ENCODE assay signal across 8 cellular contexts in genomic region chr20:3797226-3797545, GRCh38. TPM values are rescaled to one million over a fixed set of nuclear protein-coding genes. Genes with fewer than 3 reads are reported as not detected.
DNase-seq lines count a peak whose midpoint lies in the region; ATAC-seq and TF ChIP-seq lines count a peak whose summit lies in the region.

No MANE protein-coding gene starts in this region.

- H3K4me3 ChIP-seq in coronary artery, result peak overlapping the region; percentile 73

- TF ChIP-seq CTCF in CD14-positive monocyte (IDR thresholded peaks at IDR 0.05), result no peak
- TF ChIP-seq CTCF in coronary artery (IDR thresholded peaks at IDR 0.05), result no peak
- no peak for TF ChIP-seq CTCF in natural killer cell (IDR thresholded peaks at IDR 0.05)

- H3K4me3 Mint-ChIP-seq in CD14-positive monocyte (peak overlapping the region; percentile 70 to 73), natural killer cell (peak overlapping the region; percentile 97)

- ATAC-seq in natural killer cell (no peak), HG02870 (IDR thresholded peaks at IDR 0.05; ENCODE audit: unreplicated experiment) (no peak), GM19452 (IDR thresholded peaks at IDR 0.05; ENCODE audit: unreplicated experiment) (no peak)

- DNase-seq in CD14-positive monocyte (ENCODE audit: low spot score), result no peak
- peak; percentile 37 for DNase-seq in NCI-H69 (lab: John Stamatoyannopoulos, UW)
- no peak for DNase-seq in coronary artery (ENCODE audit: low spot score)
- DNase-seq in natural killer cell, result no peak
- DNase-seq in medulla oblongata (ENCODE audit: extremely low spot score), result no peak
- DNase-seq in MV-4-11 (lab: John Stamatoyannopoulos, UW), result no peak

- H3K9me3 Mint-ChIP-seq in CD14-positive monocyte, result no peaks in the 10 kb centered on the region
- no peaks in the 10 kb centered on the region for H3K9me3 Mint-ChIP-seq in natural killer cell

- H3K27ac Mint-ChIP-seq in CD14-positive monocyte (peak overlapping the region in 2 of 7 donors; percentile 35 to 72), natural killer cell (peak overlapping the region; percentile 96)

- peaks cover 15 to 28% of the 10 kb centered on the region in 2 donors for H3K36me3 Mint-ChIP-seq in CD14-positive monocyte
- H3K36me3 Mint-ChIP-seq in natural killer cell, result no peaks in the 10 kb centered on the region

- intact Hi-C loops in CD14-positive monocyte (cut with micrococcal nuclease) (no loop called here), natural killer cell (cut with micrococcal nuclease) (loop anchor here (5.0 kb wide), 1 partner anchor 50 kb away; the partner anchor contains the start of gene MAVS)

- H3K4me1 Mint-ChIP-seq in CD14-positive monocyte (peaks cover 38% of the 10 kb centered on the region), natural killer cell (peaks cover 24 to 51% of the 10 kb centered on the region in 2 donors)

- H3K27ac ChIP-seq in coronary artery, result peak overlapping the region; percentile 93

- H3K27me3 Mint-ChIP-seq in CD14-positive monocyte (ENCODE audit: low read depth in 3 of 3), result peaks cover 0 to 5% (median 0%) of the 10 kb centered on the region in 3 donors
- no peaks in the 10 kb centered on the region for H3K27me3 Mint-ChIP-seq in natural killer cell (ENCODE audit: low read depth in 2 of 2)

RNA-seq across cellular contexts. Expression of gene CDC25B, which starts 1.1 kb away (rescaled TPM):
- 1 to 10 TPM; 3.6 to 4.0 TPM for polyA plus RNA-seq in CD14-positive monocyte
- 100 to 1,000 TPM; 123 to 147 (median 143) TPM for total RNA-seq in natural killer cell

RNA-seq across cellular contexts. Expression of gene CENPB, which starts 10.6 kb away (rescaled TPM):
- polyA plus RNA-seq in CD14-positive monocyte, result 1 to 10 TPM; 1.1 to 1.4 TPM
- total RNA-seq in natural killer cell, result 10 to 100 TPM; 46.7 to 62.6 (median 55.4) TPM

RNA-seq across cellular contexts. Expression of gene SPEF1, which starts 15.9 kb away (rescaled TPM):
- polyA plus RNA-seq in CD14-positive monocyte, result not detected
- under 1 TPM in 1 of 3 donors, not detected in 2; 0.23 TPM for total RNA-seq in natural killer cell

RNA-seq across cellular contexts. Expression of gene AP5S1, which starts 23.2 kb away (rescaled TPM):
- polyA plus RNA-seq in CD14-positive monocyte, result 10 to 100 TPM in 1 of 2 donors, 1 to 10 TPM in 1; 8.6 to 10.8 TPM
- 10 to 100 TPM in 2 of 3 donors, 1 to 10 TPM in 1; 7.9 to 12.3 (median 12.1) TPM for total RNA-seq in natural killer cell

RNA-seq across cellular contexts. Expression of gene ADISSP, which starts 29.6 kb away (rescaled TPM):
- polyA plus RNA-seq in CD14-positive monocyte, result 10 to 100 TPM; 59.6 to 68.5 TPM
- 10 to 100 TPM; 10.1 to 13.5 (median 12.3) TPM for total RNA-seq in natural killer cell
